In the genomic region with DNA sequence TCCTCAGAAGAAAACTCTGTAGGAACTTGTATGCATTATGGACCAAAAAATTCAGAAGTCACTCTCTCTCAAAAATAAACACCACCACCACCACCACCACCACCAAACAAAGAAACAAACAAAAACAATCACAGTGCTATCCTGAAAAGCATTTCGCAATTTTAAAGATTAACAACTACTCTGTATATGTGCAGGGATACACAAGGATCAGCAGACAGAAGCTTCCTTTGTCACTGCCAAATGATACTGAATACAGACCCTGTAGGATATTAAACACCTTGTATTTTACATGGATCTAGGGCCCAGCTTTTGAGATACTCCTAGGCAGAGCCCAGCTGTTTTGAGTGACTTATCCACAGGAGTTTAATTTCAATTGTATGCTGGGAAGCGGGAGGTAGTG, we compare ENCODE assay signal across 16 cellular contexts. TPM values are rescaled to one million over a fixed set of nuclear protein-coding genes. Genes with fewer than 3 reads are reported as not detected.
A peak's percentile ranks its signal among the peaks of the same experiment; 100 is the strongest.
DNase-seq lines count a peak whose midpoint lies in the region; ATAC-seq, FAIRE-seq and TF ChIP-seq lines count a peak whose summit lies in the region.
"Had no signal": no experiment of that assay in that cellular context is flagged by ENCODE, and none has a peak within 500 bp of the region (broad histone marks: within the 10 kb centered on the region; RNA-seq: fewer than 3 reads in every experiment).

No MANE protein-coding gene starts in this region.

- no peak overlapping the region for H2BK15ac ChIP-seq in IMR-90 (ENCODE audit: low read depth, low read length)

- dilution Hi-C loops in IMR-90 (cut with HindIII; ENCODE audit: low sequenced_read_pairs, unreplicated experiment): no loop called here

- no peak for TF ChIP-seq CTCF in A549 (IDR thresholded peaks at IDR 0.05)
- no peak for TF ChIP-seq CTCF in IMR-90 (conservative IDR thresholded peaks at IDR 0.05; ENCODE audit: low read depth, low read length)
- TF ChIP-seq CTCF in K562 (IDR thresholded peaks at IDR 0.05 in 2 of 3, conservative IDR thresholded peaks at IDR 0.05 in 1 of 3; ENCODE audit: insufficient read depth in 2 of 3, low read depth in 1 of 3, low read length in 3 of 3): no peak

- no peak overlapping the region for H2BK12ac ChIP-seq in trophoblast cell (ENCODE audit: low read length)

- no peak overlapping the region for H4K12ac ChIP-seq in trophoblast cell (ENCODE audit: low read depth, low read length)

- no peak overlapping the region for H2AK9ac ChIP-seq in IMR-90 (replicated peaks; ENCODE audit: low read depth, low read length, poor library complexity)

- peaks cover 28 to 59% of the 10 kb centered on the region in 2 experiments for H3K79me1 ChIP-seq in IMR-90 (ENCODE audit: low read depth in 1 of 2, low read length in 2 of 2)
- no peaks in the 10 kb centered on the region for H3K79me1 ChIP-seq in trophoblast cell (ENCODE audit: low read length)

- no peak overlapping the region for H3K4me2 ChIP-seq in A549
- H3K4me2 ChIP-seq in IMR-90 (ENCODE audit: low read depth, low read length): no peak overlapping the region
- H3K4me2 ChIP-seq in K562 (ENCODE audit: insufficient read depth, low read length): no peak overlapping the region
- no peak overlapping the region for H3K4me2 ChIP-seq in trophoblast cell (ENCODE audit: low read length)

- H2BK5ac ChIP-seq in IMR-90 (ENCODE audit: low read depth, low read length, poor library complexity, severe bottlenecking) (no peak overlapping the region), trophoblast cell (ENCODE audit: low read depth, low read length, poor library complexity) (no peak overlapping the region)

- H2AK5ac ChIP-seq in IMR-90 (ENCODE audit: low read depth, low read length) (no peak overlapping the region), trophoblast cell (ENCODE audit: low read length) (no peak overlapping the region)

- H3K23ac ChIP-seq in IMR-90 (ENCODE audit: low read depth, low read length): no peak overlapping the region; the same call in 1 of the 2 replicates
- H3K23ac ChIP-seq in trophoblast cell (ENCODE audit: low read length): no peak overlapping the region

- in situ Hi-C loops in IMR-90 (cut with MboI; ENCODE audit: low sequenced_read_pairs): no loop called here
- in situ Hi-C loops in K562 (cut with MboI): no loop called here

- H4K5ac ChIP-seq in IMR-90 (ENCODE audit: low read depth, low read length): peak overlapping the region; percentile 40; the same call in 1 of the 2 replicates

- H2AFZ ChIP-seq in IMR-90 (replicated peaks; ENCODE audit: low read length, poor library complexity) (no peak overlapping the region), K562 (ENCODE audit: low read depth, low read length) (no peak overlapping the region), trophoblast cell (ENCODE audit: insufficient read depth, low read length, poor library complexity) (no peak overlapping the region)
- H2AFZ ChIP-seq: GM23248 had no signal

- DNase-seq in A549 (ENCODE audit: low read depth in 1 of 2, low spot score in 1 of 2): no peak
- no peak for DNase-seq in IMR-90
- DNase-seq in K562 (ENCODE audit: extremely low read depth in 1 of 4, low spot score in 3 of 4): no peak
- no peak for DNase-seq in trophoblast cell
- DNase-seq in small intestine: no peak
- DNase-seq: ACHN; CD4-positive, alpha-beta T cell; DMS153; DMS79; GDM1; GM23248 had no signal

- H3K36me3 ChIP-seq in IMR-90 (ENCODE audit: control insufficient read depth, insufficient read depth, low read length): no peaks in the 10 kb centered on the region
- peaks cover 6% of the 10 kb centered on the region for H3K36me3 ChIP-seq in K562 (ENCODE audit: control insufficient read depth, insufficient read depth, low read length)
- H3K36me3 ChIP-seq in trophoblast cell (ENCODE audit: control insufficient read depth in 1 of 2, insufficient read depth in 2 of 2, low read length in 2 of 2): peaks cover 0 to 1% of the 10 kb centered on the region in 2 experiments
- peaks cover 0 to 2% of the 10 kb centered on the region in 2 donors for H3K36me3 ChIP-seq in small intestine (ENCODE audit: control insufficient read depth in 2 of 2, insufficient read depth in 2 of 2, low read length in 2 of 2)
- H3K36me3 ChIP-seq: HAP-1 had no signal

- H3K18ac ChIP-seq in IMR-90 (ENCODE audit: low read depth, low read length) (no peak overlapping the region), trophoblast cell (ENCODE audit: low read length) (no peak overlapping the region)

- ATAC-seq in A549: peak in 1 of 2 experiments; percentile 55; a peak in 3 of 6 replicates
- ATAC-seq in IMR-90 (ENCODE audit: low read depth): no peak; the same call in 1 of the 2 replicates
- ATAC-seq in K562: no peak
- no peak for ATAC-seq in HG02610 (IDR thresholded peaks at IDR 0.05; ENCODE audit: unreplicated experiment)

- no peak overlapping the region for H3K56ac ChIP-seq in IMR-90 (ENCODE audit: extremely low read depth, insufficient read depth, low read length)

- no peak overlapping the region for H4K8ac ChIP-seq in IMR-90 (ENCODE audit: low read depth in 2 of 2, low read length in 2 of 2)
- H4K8ac ChIP-seq in trophoblast cell (ENCODE audit: low read depth, low read length): no peak overlapping the region

- H2BK20ac ChIP-seq in IMR-90 (ENCODE audit: low read depth, low read length): no peak overlapping the region

- H3K9me1 ChIP-seq in IMR-90 (ENCODE audit: insufficient read depth, low read length) (peaks cover 3% of the 10 kb centered on the region; the same call in 1 of the 2 replicates), K562 (ENCODE audit: control insufficient read depth, insufficient read depth, low read length) (no peaks in the 10 kb centered on the region)

- H3K4me3 ChIP-seq in A549 (no peak overlapping the region), IMR-90 (ENCODE audit: insufficient read depth, low read depth, low read length) (no peak overlapping the region), K562 (no peak overlapping the region), trophoblast cell (ENCODE audit: low read depth, low read length) (no peak overlapping the region), small intestine (ENCODE audit: low read depth in 1 of 2, low read length in 2 of 2) (no peak overlapping the region)
- H3K4me3 ChIP-seq: GM23248, HAP-1 had no signal

- TF ChIP-seq EP300 in A549 (IDR thresholded peaks at IDR 0.05) (no peak), K562 (IDR thresholded peaks at IDR 0.05; ENCODE audit: low read length) (no peak)

- FAIRE-seq in A549 (lab: Jason Lieb, UNC) (no peak), K562 (lab: Jason Lieb, UNC) (no peak), small intestine (lab: Jason Lieb, UNC) (no peak)
- FAIRE-seq: GM18507 had no signal

- CTCF ChIA-PET in A549 (lab: Yijun Ruan, JAX) (no interaction called here), IMR-90 (lab: Yijun Ruan, JAX) (no interaction called here), K562 (lab: Yijun Ruan, JAX; ENCODE audit: low intra/inter-chr PET ratio) (no interaction called here)

- POLR2A ChIA-PET in A549 (lab: Yijun Ruan, JAX): interaction anchor here (1.3 kb wide), 1 partner anchor 32 kb away, joined by 3 read pairs; the partner anchor contains the start of gene ATP2B1
- POLR2A ChIA-PET in IMR-90 (lab: Charles Lee; ENCODE audit: unreplicated experiment): no interaction called here
- POLR2A ChIA-PET in K562 (lab: Yijun Ruan, JAX): interaction anchor here (0.8 to 1.9 kb wide), 2 partner anchors 12 to 13 kb away, joined by 3 to 6 read pairs; no protein-coding TSS in a partner anchor

- H3K27me3 ChIP-seq in IMR-90 (ENCODE audit: control insufficient read depth, insufficient read depth, low read length) (no peaks in the 10 kb centered on the region), K562 (ENCODE audit: control insufficient read depth in 2 of 2, insufficient read depth in 2 of 2, low read length in 2 of 2) (no peaks in the 10 kb centered on the region), trophoblast cell (ENCODE audit: insufficient read depth, low read length) (no peaks in the 10 kb centered on the region), small intestine (ENCODE audit: control insufficient read depth in 2 of 2, insufficient read depth in 2 of 2, low read length in 2 of 2) (no peaks in the 10 kb centered on the region)

- H3K27ac ChIP-seq in A549 (no peak overlapping the region), IMR-90 (ENCODE audit: insufficient read depth, low read length) (no peak overlapping the region), K562 (ENCODE audit: extremely low read depth, low read depth, low read length) (no peak overlapping the region; the same call in 2 of the 3 replicates), trophoblast cell (ENCODE audit: low read depth, low read length) (no peak overlapping the region), small intestine (ENCODE audit: low read depth in 1 of 2, low read length in 1 of 2) (no peak overlapping the region)
- H3K27ac ChIP-seq: C4-2B, GM23248, HL-60 had no signal

- peaks cover 99% of the 10 kb centered on the region for H3K79me2 ChIP-seq in K562 (ENCODE audit: control insufficient read depth, insufficient read depth, low read length)
- H3K79me2 ChIP-seq in trophoblast cell (ENCODE audit: control insufficient read depth, insufficient read depth, low read length, poor library complexity): peaks cover 9% of the 10 kb centered on the region

- H2BK120ac ChIP-seq in IMR-90 (ENCODE audit: low read depth, low read length) (no peak overlapping the region), trophoblast cell (ENCODE audit: insufficient read depth, low read length, poor library complexity) (no peak overlapping the region)

- H3K4ac ChIP-seq in IMR-90 (ENCODE audit: low read depth, low read length) (no peak overlapping the region), trophoblast cell (ENCODE audit: low read depth, low read length) (peak overlapping the region; percentile 94)

- 93% methylated on average over 2 of the region's 2 CpGs for WGBS in A549 (ENCODE audit: missing lambda C conversion rate)
- 80% methylated on average over 1 of the region's 2 CpGs; no CpG with 5 or more reads in 1 of the 2 experiments for WGBS in IMR-90 (ENCODE audit: extremely low coverage in 2 of 2, insufficient read length in 1 of 2), 2 experiments
- WGBS in K562 (ENCODE audit: insufficient coverage, low coverage, missing lambda C conversion rate): 89% methylated on average over 2 of the region's 2 CpGs
- WGBS in trophoblast cell (ENCODE audit: extremely low coverage, insufficient coverage, insufficient read length): no CpG with 5 or more reads among the region's 2 CpGs
- 90 to 95% (median 93%) methylated on average over 2 of the region's 2 CpGs for WGBS in small intestine, 3 donors

- TF ChIP-seq POLR2A in A549 (IDR thresholded peaks at IDR 0.05; ENCODE audit: low read length) (no peak), IMR-90 (IDR thresholded peaks at IDR 0.05; ENCODE audit: low read depth, low read length) (no peak), K562 (conservative IDR thresholded peaks at IDR 0.05) (no peak)

- intact Hi-C loops in IMR-90 (cut with micrococcal nuclease) (no loop called here), K562 (cut with micrococcal nuclease) (no loop called here)

- H3K4me1 ChIP-seq in A549 (peaks cover 28% of the 10 kb centered on the region), IMR-90 (ENCODE audit: control insufficient read depth, insufficient read depth, low read length) (peaks cover 6% of the 10 kb centered on the region; the same call in 1 of the 2 replicates), K562 (replicated peaks in 1 of 2; ENCODE audit: control insufficient read depth in 2 of 2, insufficient read depth in 2 of 2, low read length in 2 of 2) (peaks cover 10 to 33% of the 10 kb centered on the region in 2 experiments), trophoblast cell (ENCODE audit: control insufficient read depth in 1 of 2, insufficient read depth in 2 of 2, low read length in 2 of 2) (peaks cover 3 to 6% of the 10 kb centered on the region in 2 experiments), small intestine (ENCODE audit: control insufficient read depth in 2 of 2, insufficient read depth in 1 of 2, low read depth in 1 of 2, low read length in 1 of 2) (peaks cover 0 to 5% of the 10 kb centered on the region in 2 donors)

- BruUV-seq in IMR-90 (replicated peaks; lab: Mats Ljungman, UMichigan) (no TSS peak), K562 (replicated peaks; lab: Mats Ljungman, UMichigan) (no TSS peak)

- peaks cover 24% of the 10 kb centered on the region for H3K9me3 ChIP-seq in A549
- peaks cover 2% of the 10 kb centered on the region; the same call in 1 of the 2 replicates for H3K9me3 ChIP-seq in IMR-90 (ENCODE audit: control insufficient read depth, insufficient read depth, low read length)
- H3K9me3 ChIP-seq in K562 (replicated peaks; ENCODE audit: control insufficient read depth, insufficient read depth, low read depth, low read length): peaks cover 7% of the 10 kb centered on the region
- no peaks in the 10 kb centered on the region for H3K9me3 ChIP-seq in trophoblast cell (ENCODE audit: insufficient read depth, low read depth, low read length)
- no peaks in the 10 kb centered on the region for H3K9me3 ChIP-seq in small intestine (ENCODE audit: control insufficient read depth, low read depth)
- H3K9me3 ChIP-seq: HAP-1 had no signal

- TF ChIP-seq RAD21 in A549 (conservative IDR thresholded peaks at IDR 0.05 in 1 of 2, IDR thresholded peaks at IDR 0.05 in 1 of 2) (no peak), IMR-90 (IDR thresholded peaks at IDR 0.05; ENCODE audit: low read length) (no peak), K562 (CRISPR knock-in tag; conservative IDR thresholded peaks at IDR 0.05 in 1 of 2, IDR thresholded peaks at IDR 0.05 in 1 of 2) (no peak)

- no peak overlapping the region for H3K9ac ChIP-seq in IMR-90 (ENCODE audit: low read depth, low read length)
- no peak overlapping the region for H3K9ac ChIP-seq in K562 (ENCODE audit: insufficient read depth in 1 of 2, low read depth in 2 of 2, low read length in 2 of 2)
- no peak overlapping the region for H3K9ac ChIP-seq in trophoblast cell (ENCODE audit: low read length)
- H3K9ac ChIP-seq: GM23248 had no signal

- H4K20me1 ChIP-seq in IMR-90 (ENCODE audit: insufficient read depth, low read length) (peaks cover 51% of the 10 kb centered on the region), K562 (replicated peaks; ENCODE audit: control insufficient read depth, insufficient read depth, low read length) (no peaks in the 10 kb centered on the region)

- H3K14ac ChIP-seq in IMR-90 (replicated peaks; ENCODE audit: low read depth, low read length): no peak overlapping the region; the same call in 1 of the 2 replicates
- no peak overlapping the region for H3K14ac ChIP-seq in trophoblast cell (ENCODE audit: low read length)

- no peak overlapping the region for H4K91ac ChIP-seq in IMR-90 (ENCODE audit: insufficient read depth, low read depth, low read length)
- no peak overlapping the region for H4K91ac ChIP-seq in trophoblast cell (ENCODE audit: low read depth, low read length)

RNA-seq across cellular contexts. Expression of gene ATP2B1, which starts 31.7 kb away (rescaled TPM):
- polyA plus RNA-seq in A549 (2011; rRNA removed) (132 and 142 TPM in 2 replicates), A549 (2017; fragmentation: RNase III; extraction: RNeasy Plus Mini Kit Qiagen cat#74134 plus additional on column Dnase treatment) (52.7 to 56.2 TPM (median 56.0 TPM) in 3 replicates), IMR-90 (2012; rRNA removed) (9.6 and 9.9 TPM in 2 replicates), K562 (2011; rRNA removed) (17.5 and 22.7 TPM in 2 replicates), K562 (2014; fragmentation: Illumina TruSeq; extraction: Trizol) (26.1 and 28.5 TPM in 2 replicates), K562 (2014; fragmentation: Nextera tagmentation; extraction: Ambion mirVana) (1 to 10 TPM; 8.6 to 9.7 TPM), K562 (2014; rRNA removed) (16.2 and 26.5 TPM in 2 replicates), small intestine (10 to 100 TPM; 13.2 to 18.4 (median 17.3) TPM)
- 10.9 and 11.0 TPM in 2 replicates for polyA plus RNA-seq in A549 (2012; cell fraction: cytosol; rRNA removed)
- 8.7 and 14.5 TPM in 2 replicates for polyA plus RNA-seq in A549 (2012; cell fraction: nucleus; rRNA removed)
- polyA minus RNA-seq in A549 (2011; rRNA and poly(A)+ RNA removed): 66.7 and 74.1 TPM in 2 replicates
- total RNA-seq in IMR-90 (2012; rRNA removed) (32.6 and 42.5 TPM in 2 replicates), K562 (2014; rRNA removed) (15.4 and 27.9 TPM in 2 replicates), K562 (2014; rRNA removed; fragmentation: Illumina TruSeq; extraction: Trizol) (38.3 and 45.9 TPM in 2 replicates), K562 (2015; rRNA removed; fragmentation: Illumina TruSeq; extraction: Trizol) (35.0 and 39.0 TPM in 2 replicates), K562 (2021) (27.5 and 27.8 TPM in 2 replicates)
- 1.2 and 4.2 TPM in 2 replicates for polyA plus RNA-seq in IMR-90 (2012; cell fraction: cytosol; rRNA removed)
- 0.72 and 18.7 TPM in 2 replicates for polyA plus RNA-seq in IMR-90 (2012; cell fraction: nucleus; rRNA removed; ENCODE audit: low replicate concordance)
- total RNA-seq in K562 (2011; cell fraction: chromatin; rRNA removed; ENCODE audit: low replicate concordance): 36.0 and 177 TPM in 2 replicates
- total RNA-seq in K562 (2011; cell fraction: nucleolus; rRNA removed): 21.2 and 30.4 TPM in 2 replicates
- total RNA-seq in K562 (2011; cell fraction: nucleoplasm; rRNA removed): 57.1 and 97.8 TPM in 2 replicates
- 3.3 and 7.2 TPM in 2 replicates for polyA plus RNA-seq in K562 (2011; cell fraction: cytosol; rRNA removed)
- 19.0 and 29.5 TPM in 2 replicates for polyA plus RNA-seq in K562 (2011; cell fraction: nucleus; rRNA removed)
- polyA plus RNA-seq in K562 (2012): 12.7 and 20.0 TPM in 2 replicates
- polyA minus RNA-seq in K562 (2011; rRNA and poly(A)+ RNA removed): 50.0 and 57.4 TPM in 2 replicates
- polyA minus RNA-seq in K562 (2011; cell fraction: cytosol; rRNA and poly(A)+ RNA removed): 18.1 and 19.4 TPM in 2 replicates
- polyA minus RNA-seq in K562 (2011; cell fraction: nucleus; rRNA and poly(A)+ RNA removed): 27.1 and 50.1 TPM in 2 replicates
- polyA plus RNA-seq in trophoblast cell (2013): 116 and 124 TPM in 2 replicates

Comparison
In these comparisons a context has a peak if more than half of its experiments do, and no peak if none do; other contexts are left out.
1. Of the 35 proteins assayed by ChIP-seq in both K562 and A549: peak only in K562: none; only in A549: none; in both: CEBPB; in neither: 34.